ENCODE assay signal across 8 cellular contexts in the genomic region with DNA sequence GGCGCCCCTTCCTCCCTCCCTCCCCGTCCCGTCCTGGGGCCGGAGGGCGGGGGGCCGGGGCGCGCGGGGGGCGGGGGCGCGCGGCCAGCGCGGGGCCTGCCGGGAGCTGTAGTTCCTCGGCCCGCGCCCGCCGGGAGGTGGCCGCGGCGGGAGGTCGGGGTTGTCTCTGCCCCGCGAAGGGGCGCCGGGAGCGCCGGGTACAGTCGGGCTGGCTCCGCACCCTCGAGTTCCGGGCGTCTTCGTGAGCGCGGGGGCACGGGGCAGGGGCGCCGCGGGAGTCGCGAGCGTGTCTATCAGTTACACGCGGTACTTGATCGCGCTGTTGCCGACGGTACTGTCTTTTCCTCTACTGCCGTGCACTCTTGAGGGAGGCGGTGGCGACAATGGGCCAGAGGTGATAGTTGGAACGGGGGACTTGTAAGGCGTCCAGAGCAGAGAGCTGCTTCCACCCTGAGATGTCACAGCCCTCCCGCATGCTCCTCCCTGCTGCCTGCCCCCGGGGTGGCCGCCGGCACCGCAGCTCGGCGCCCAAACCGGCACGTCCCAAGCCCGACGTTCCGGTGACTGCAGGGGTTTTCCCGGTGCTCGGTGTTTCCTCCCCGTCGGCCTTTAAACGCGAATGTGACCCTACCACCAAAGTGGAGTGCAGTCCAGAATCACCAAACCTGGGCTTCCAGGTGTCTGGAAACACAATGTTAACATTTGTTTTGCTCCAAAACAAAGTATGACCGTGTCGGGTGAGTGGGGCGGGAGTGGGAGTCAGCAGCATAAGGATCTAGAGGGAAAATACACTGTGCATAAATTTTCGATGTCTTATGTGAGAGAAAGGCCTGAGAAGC. TPM values are rescaled to one million over a fixed set of nuclear protein-coding genes. Genes with fewer than 3 reads are reported as not detected.
DNase-seq lines count a peak whose midpoint lies in the region; ATAC-seq and TF ChIP-seq lines count a peak whose summit lies in the region.

A gene (minus strand): TSS at position 48 of the 839 bp plus-strand sequence. CDS start 8,309 bp downstream, outside the sequence.

- peak; percentile 74 for ATAC-seq in GM19328 (IDR thresholded peaks at IDR 0.05; ENCODE audit: unreplicated experiment)
- peak; percentile 72 for ATAC-seq in HG03439 (IDR thresholded peaks at IDR 0.05; ENCODE audit: unreplicated experiment)
- peak; percentile 95 for ATAC-seq in Panc1

- in situ Hi-C loops in Panc1 (cut with HindIII; ENCODE audit: low pct_unique_long_range_greater_than_20kb, low sequenced_read_pairs) = no loop called here

- H3K27ac ChIP-seq in Panc1 (ENCODE audit: low read length) (peak within 1 kb of the TSS; percentile 87), temporal lobe (ENCODE audit: low read depth, low read length) (peak within 1 kb of the TSS; percentile 19)

- peaks cover 7% of the 10 kb centered on the region for H3K27me3 ChIP-seq in Panc1 (ENCODE audit: control insufficient read depth, insufficient read depth, low read length)

- peaks cover 3% of the 10 kb centered on the region for H3K27me3 Mint-ChIP-seq in nephron (ENCODE audit: low read depth)

- POLR2A ChIA-PET in Panc1 (lab: Charles Lee) = no interaction called here

- peaks cover 3% of the 10 kb centered on the region; the same call in 1 of the 2 replicates for H3K36me3 ChIP-seq in Panc1 (ENCODE audit: control insufficient read depth, insufficient read depth, low read length)

- H3K9me3 ChIP-seq in Panc1 (ENCODE audit: control insufficient read depth, insufficient read depth, low read depth, low read length) = no peaks in the 10 kb centered on the region

- H3K4me1 ChIP-seq in Panc1 (ENCODE audit: control insufficient read depth, insufficient read depth, low read length) = peaks cover 20% of the 10 kb centered on the region

- CTCF ChIA-PET in Panc1 (lab: Charles Lee) = interaction anchor here (0.6 kb wide), 1 partner anchor 16 kb away, joined by 4 read pairs; no protein-coding TSS in a partner anchor

- peak within 1 kb of the TSS; percentile 83 to 95 for H3K4me3 ChIP-seq in Panc1 (ENCODE audit: low read depth in 2 of 2, low read length in 2 of 2)

- no TSS peak for BruUV-seq in Panc1 (replicated peaks; lab: Mats Ljungman, UMichigan)

- peaks cover 23% of the 10 kb centered on the region for H3K4me1 Mint-ChIP-seq in nephron

- peak within 1 kb of the TSS; percentile 98 to 100 (median 100) for H3K4me3 Mint-ChIP-seq in nephron

- H3K9me3 Mint-ChIP-seq in nephron = no peaks in the 10 kb centered on the region

- H3K27ac Mint-ChIP-seq in nephron = peak within 1 kb of the TSS; percentile 98 to 100 (median 98)

- peak; percentile 85 for DNase-seq in CD1c-positive myeloid dendritic cell (ENCODE audit: extremely low spot score)
- no peak for DNase-seq in Panc1 (ENCODE audit: low read depth, low spot score)
- DNase-seq in activated T-helper 9 cell treated with anti-CD3 and anti-CD28 coated beads, Interleukin-2, amount 50 U/mL, for 16 hours (ENCODE audit: low read depth) = peak; percentile 66
- DNase-seq in fibroblast of peridontal ligament (ENCODE audit: extremely low read depth) = peak; percentile 35

- TF ChIP-seq CTCF in Panc1 (IDR thresholded peaks at IDR 0.05) (no peak), nephron (IDR thresholded peaks at IDR 0.05; ENCODE audit: unreplicated experiment in 3 of 3) (no peak)

- intact Hi-C loops in Panc1 (cut with micrococcal nuclease; ENCODE audit: unreplicated experiment) = no loop called here

- H3K36me3 Mint-ChIP-seq in nephron (ENCODE audit: low read depth) = no peaks in the 10 kb centered on the region

RNA-seq across cellular contexts. Expression of the gene that starts here (rescaled TPM):
- total RNA-seq in Panc1 (2021; ENCODE audit: unreplicated experiment) (21.8 TPM), temporal lobe (24.6 TPM)
- polyA plus RNA-seq in Panc1 (2012; ENCODE audit: insufficient read length) = 15.3 TPM
